ENCODE assay signal across 30 cellular contexts in genomic region chr1:199946305-199947155, GRCh38.
"Had no signal": no experiment of that assay in that cellular context is flagged by ENCODE, and none has a peak within 500 bp of the region (broad histone marks: within the 10 kb centered on the region; RNA-seq: fewer than 3 reads in every experiment).

No MANE protein-coding gene starts in this region.

- H3K9me3 ChIP-seq: adrenal gland, body of pancreas, esophagus muscularis mucosa, gastrocnemius medialis, heart left ventricle had no signal

- H3K27ac ChIP-seq: adrenal gland, body of pancreas, esophagus muscularis mucosa, foreskin keratinocyte, gastrocnemius medialis, heart left ventricle had no signal

- H3K36me3 ChIP-seq: adrenal gland, esophagus muscularis mucosa, gastrocnemius medialis, heart left ventricle had no signal

- H3K27me3 ChIP-seq: adrenal gland, body of pancreas, esophagus muscularis mucosa, foreskin keratinocyte, gastrocnemius medialis, heart left ventricle had no signal

- DNase-seq: activated CD4-positive, alpha-beta memory T cell treated with anti-CD3 and anti-CD28 coated beads for 36 hours; activated CD4-positive, alpha-beta T cell treated with anti-CD3 and anti-CD28 coated beads for 36 hours; activated CD4-positive, alpha-beta T cell treated with anti-CD3 and anti-CD28 coated beads, Interleukin-2, amount 10 ng/mL, durations not matched to agents 24 days and 14 days; activated CD4-positive, CD25-positive, alpha-beta regulatory T cell; activated CD4-positive, CD25-positive, alpha-beta regulatory T cell treated with anti-CD3 and anti-CD28 coated beads, Interleukin-2, amount 50 U/mL, for 72 hours; activated CD8-positive, alpha-beta memory T cell treated with anti-CD3 and anti-CD28 coated beads, Interleukin-2, amount 10 ng/mL, durations not matched to agents 7 days and 5 days; activated CD8-positive, alpha-beta memory T cell treated with anti-CD3 and anti-CD28 coated beads, Interleukin-2, amount 50 U/mL, for 4 hours; activated CD8-positive, alpha-beta T cell treated with anti-CD3 and anti-CD28 coated beads, Interleukin-2, amount 10 ng/mL, durations not matched to agents 7 days and 5 days; activated effector memory CD4-positive, alpha-beta T cell treated with anti-CD3 and anti-CD28 coated beads, Interleukin-2, amount 50 U/mL, for 16 hours; activated naive CD4-positive, alpha-beta T cell treated with anti-CD3 and anti-CD28 coated beads for 36 hours; activated naive CD8-positive, alpha-beta T cell treated with anti-CD3 and anti-CD28 coated beads for 36 hours; activated naive CD8-positive, alpha-beta T cell treated with anti-CD3 and anti-CD28 coated beads, Interleukin-2, amount 50 U/mL, for 24 hours; activated T-cell treated with anti-CD3 and anti-CD28 coated beads, Interleukin-2, amount 50 U/mL, for 1 hour; activated T-cell treated with anti-CD3 and anti-CD28 coated beads, Interleukin-2, amount 50 U/mL, for 48 hours; adrenal gland; amygdala; aorta; caudate nucleus; cortex of kidney; dermis blood vessel endothelial cell; effector CD4-positive, alpha-beta T cell; effector memory CD8-positive, alpha-beta T cell; erythroblast; foreskin keratinocyte; gastrocnemius medialis; glutamatergic neuron; heart left ventricle; T-helper 2 cell had no signal

- H3K4me1 ChIP-seq: adrenal gland, body of pancreas, esophagus muscularis mucosa, foreskin keratinocyte, gastrocnemius medialis, heart left ventricle had no signal

- H3K4me3 ChIP-seq: adrenal gland, body of pancreas, esophagus muscularis mucosa, gastrocnemius medialis, heart left ventricle had no signal

- ATAC-seq: activated CD4-positive, alpha-beta T cell treated with anti-CD3 and anti-CD28 coated beads for 36 hours; activated CD8-positive, alpha-beta memory T cell treated with anti-CD3 and anti-CD28 coated beads, Interleukin-2, amount 10 ng/mL, durations not matched to agents 7 days and 5 days; activated CD8-positive, alpha-beta T cell treated with anti-CD3 and anti-CD28 coated beads, Interleukin-2, amount 10 ng/mL, durations not matched to agents 7 days and 5 days; activated naive CD8-positive, alpha-beta T cell treated with anti-CD3 and anti-CD28 coated beads, Interleukin-2, amount 50 U/mL, for 24 hours; body of pancreas; effector memory CD8-positive, alpha-beta T cell; foreskin keratinocyte; gastrocnemius medialis; heart left ventricle had no signal
